Comparison of ENCODE assay signal across 8 cellular contexts in genomic region chr3:45105855-45106655, GRCh38.
DNase-seq lines count a peak whose midpoint lies in the region; ATAC-seq and TF ChIP-seq lines count a peak whose summit lies in the region.

No MANE protein-coding gene starts in this region.

- H2AFZ ChIP-seq in Loucy (ENCODE audit: low read length): no peak overlapping the region

- no peaks in the 10 kb centered on the region for H3K36me3 ChIP-seq in Loucy (ENCODE audit: insufficient read depth, low read length)

- no peaks in the 10 kb centered on the region for H3K27me3 ChIP-seq in Loucy (ENCODE audit: insufficient read depth, low read length, poor library complexity, severe bottlenecking)

- no peaks in the 10 kb centered on the region for H3K9me3 ChIP-seq in Loucy (ENCODE audit: insufficient read depth, low read depth, low read length)

- TF ChIP-seq CTCF in Loucy (conservative IDR thresholded peaks at IDR 0.05; ENCODE audit: low read length): no peak

- H3K4me2 ChIP-seq in Loucy (ENCODE audit: low read depth, low read length, poor library complexity, severe bottlenecking): peak overlapping the region; percentile 56

- peaks cover 76% of the 10 kb centered on the region for H3K4me1 ChIP-seq in Loucy (ENCODE audit: insufficient read depth, low read length, poor library complexity, severe bottlenecking)

- no peaks in the 10 kb centered on the region for H3K79me2 ChIP-seq in Loucy (ENCODE audit: insufficient read depth, low read length)

- H3K9me2 ChIP-seq in Loucy (replicated peaks; ENCODE audit: low read depth, low read length): no peaks in the 10 kb centered on the region

- no peak for ATAC-seq in GM21529 (IDR thresholded peaks at IDR 0.05; ENCODE audit: unreplicated experiment)
- ATAC-seq in HG03025 (IDR thresholded peaks at IDR 0.05; ENCODE audit: low FRiP score, unreplicated experiment): no peak

- H3K4me3 ChIP-seq in Loucy (ENCODE audit: low read length, poor library complexity, severe bottlenecking): peak overlapping the region; percentile 21

- H3K9ac ChIP-seq in Loucy (ENCODE audit: low read depth, low read length, poor library complexity, severe bottlenecking): peak overlapping the region; percentile 53

- peaks cover 10% of the 10 kb centered on the region for H3F3A ChIP-seq in Loucy (ENCODE audit: low read depth)

- no peaks in the 10 kb centered on the region for H4K20me1 ChIP-seq in Loucy (ENCODE audit: insufficient read depth, low read length, poor library complexity, severe bottlenecking)

- peak; percentile 79 for DNase-seq in activated CD8-positive, alpha-beta memory T cell treated with anti-CD3 and anti-CD28 coated beads for 24 hours
- DNase-seq in fibroblast of peridontal ligament (ENCODE audit: extremely low read depth) (peak; percentile 87), NCI-H774 (lab: John Stamatoyannopoulos, UW) (no peak), NCI-H524 treated with DMSO at 0.1 percent for 48 hours (lab: John Stamatoyannopoulos, UW) (no peak)
- DNase-seq in stimulated activated CD8-positive, alpha-beta memory T cell treated with anti-CD3 and anti-CD28 coated beads, Interleukin-7, amount 100 ng/mL, for 48 hours (ENCODE audit: extremely low read depth in 1 of 2, low read depth in 1 of 2): peak; percentile 57 to 77

Comparison
In these comparisons a context has a peak if more than half of its experiments do, and no peak if none do; other contexts are left out.
1. DNase-seq: peak in activated CD8-positive, alpha-beta memory T cell treated with anti-CD3 and anti-CD28 coated beads for 24 hours (single experiment), fibroblast of peridontal ligament (single experiment) and stimulated activated CD8-positive, alpha-beta memory T cell treated with anti-CD3 and anti-CD28 coated beads, Interleukin-7, amount 100 ng/mL, for 48 hours (2 of 2); none in NCI-H774 (single experiment) and NCI-H524 treated with DMSO at 0.1 percent for 48 hours (single experiment).